ENCODE assay signal across 16 cellular contexts in genomic region chr16:69812213-69813014, GRCh38. TPM values are rescaled to one million over a fixed set of nuclear protein-coding genes. Genes with fewer than 3 reads are reported as not detected.
A peak's percentile ranks its signal among the peaks of the same experiment; 100 is the strongest.
DNase-seq lines count a peak whose midpoint lies in the region; ATAC-seq and TF ChIP-seq lines count a peak whose summit lies in the region.
"Had no signal": no experiment of that assay in that cellular context is flagged by ENCODE, and none has a peak within 500 bp of the region (broad histone marks: within the 10 kb centered on the region; RNA-seq: fewer than 3 reads in every experiment).

No MANE protein-coding gene starts in this region.

- intact Hi-C loops in IMR-90 (cut with micrococcal nuclease) (no loop called here), CD14-positive monocyte (cut with micrococcal nuclease) (no loop called here)

- TF ChIP-seq CTCF in IMR-90 (conservative IDR thresholded peaks at IDR 0.05; ENCODE audit: low read depth, low read length): no peak
- no peak for TF ChIP-seq CTCF in fibroblast of the aortic adventitia (IDR thresholded peaks at IDR 0.05; ENCODE audit: insufficient read depth, low read length)
- TF ChIP-seq CTCF in CD14-positive monocyte (IDR thresholded peaks at IDR 0.05): no peak

- H4K20me1 ChIP-seq in IMR-90 (ENCODE audit: insufficient read depth, low read length): no peaks in the 10 kb centered on the region

- H4K5ac ChIP-seq in IMR-90 (ENCODE audit: low read depth, low read length): no peak overlapping the region

- H3K36me3 Mint-ChIP-seq in CD14-positive monocyte: peaks cover 60 to 85% of the 10 kb centered on the region in 2 donors

- no peak overlapping the region for H3K14ac ChIP-seq in IMR-90 (replicated peaks; ENCODE audit: low read depth, low read length)

- H3K36me3 ChIP-seq in IMR-90 (ENCODE audit: control insufficient read depth, insufficient read depth, low read length): peaks cover 2% of the 10 kb centered on the region; the same call in 1 of the 2 replicates

- no peak for TF ChIP-seq POLR2A in IMR-90 (IDR thresholded peaks at IDR 0.05; ENCODE audit: low read depth, low read length)

- in situ Hi-C loops in IMR-90 (cut with MboI; ENCODE audit: low sequenced_read_pairs): no loop called here

- no peak overlapping the region for H2BK5ac ChIP-seq in IMR-90 (ENCODE audit: low read depth, low read length, poor library complexity, severe bottlenecking)

- no peak overlapping the region for H4K91ac ChIP-seq in IMR-90 (ENCODE audit: insufficient read depth, low read depth, low read length)

- H2BK15ac ChIP-seq in IMR-90 (ENCODE audit: low read depth, low read length): no peak overlapping the region

- peaks cover 3% of the 10 kb centered on the region for H3K9me3 ChIP-seq in IMR-90 (ENCODE audit: control insufficient read depth, insufficient read depth, low read length)

- no peak for TF ChIP-seq RAD21 in IMR-90 (IDR thresholded peaks at IDR 0.05; ENCODE audit: low read length)

- no peak overlapping the region for H3K27ac ChIP-seq in IMR-90 (ENCODE audit: insufficient read depth, low read length)
- H3K27ac ChIP-seq: SK-N-MC had no signal

- no peaks in the 10 kb centered on the region for H3K4me1 Mint-ChIP-seq in CD14-positive monocyte

- no peak overlapping the region for H3K56ac ChIP-seq in IMR-90 (ENCODE audit: extremely low read depth, insufficient read depth, low read length)

- H2AK5ac ChIP-seq in IMR-90 (ENCODE audit: low read depth, low read length): no peak overlapping the region

- whole genome bisulfite sequencing in IMR-90 (ENCODE audit: extremely low coverage in 2 of 2, insufficient read length in 1 of 2), 2 experiments: no CpG with 5 or more reads among the region's 8 CpGs

- H3K4me3 Mint-ChIP-seq in CD14-positive monocyte: no peak overlapping the region

- peaks cover 3% of the 10 kb centered on the region; the same call in 1 of the 2 replicates for H3K4me1 ChIP-seq in IMR-90 (ENCODE audit: control insufficient read depth, insufficient read depth, low read length)

- H2BK20ac ChIP-seq in IMR-90 (ENCODE audit: low read depth, low read length): no peak overlapping the region

- peak; percentile 58 for DNase-seq in A172 (ENCODE audit: low spot score)
- no peak for DNase-seq in IMR-90
- DNase-seq in amniotic epithelial cell (ENCODE audit: low read depth): peak; percentile 33
- DNase-seq in fibroblast of the aortic adventitia (ENCODE audit: low read depth): peak; percentile 21
- DNase-seq in stimulated activated CD4-positive, alpha-beta T cell treated with anti-CD3 and anti-CD28 coated beads, Interleukin-2, amount 100 ng/mL, for 24 hours: no peak
- DNase-seq in anterior cingulate cortex (lab: John Stamatoyannopoulos, UW): no peak
- no peak for DNase-seq in CD14-positive monocyte (ENCODE audit: low spot score)
- DNase-seq: DMS79; NCI-H1694 treated with DMSO at 0.1 percent for 48 hours; NCI-H345; NCI-H69; NK-92 treated with Interleukin-12 subunit alpha and Interleukin-12 subunit beta, amount 100 ng/mL, for 24 hours; OCI-M1 had no signal

- H3K9me1 ChIP-seq in IMR-90 (ENCODE audit: insufficient read depth, low read length): peaks cover 5% of the 10 kb centered on the region; the same call in 1 of the 2 replicates

- dilution Hi-C loops in IMR-90 (cut with HindIII; ENCODE audit: low sequenced_read_pairs, unreplicated experiment): no loop called here

- H4K8ac ChIP-seq in IMR-90 (ENCODE audit: low read depth in 2 of 2, low read length in 2 of 2): no peak overlapping the region

- no peak overlapping the region for H3K4ac ChIP-seq in IMR-90 (ENCODE audit: low read depth, low read length)

- no peaks in the 10 kb centered on the region for H3K27me3 ChIP-seq in IMR-90 (ENCODE audit: control insufficient read depth, insufficient read depth, low read length)

- H2BK120ac ChIP-seq in IMR-90 (ENCODE audit: low read depth, low read length): no peak overlapping the region

- H3K79me1 ChIP-seq in IMR-90 (ENCODE audit: low read depth in 1 of 2, low read length in 2 of 2): no peaks in the 10 kb centered on the region; a peak in 2 of 4 replicates

- H3K18ac ChIP-seq in IMR-90 (ENCODE audit: low read depth, low read length): no peak overlapping the region

- H3K9me3 Mint-ChIP-seq in CD14-positive monocyte: peaks cover 0 to 2% (median 0%) of the 10 kb centered on the region in 7 donors

- H3K27ac Mint-ChIP-seq in CD14-positive monocyte: no peak overlapping the region

- H3K4me3 ChIP-seq in IMR-90 (ENCODE audit: insufficient read depth, low read depth, low read length) (no peak overlapping the region), fibroblast of the aortic adventitia (ENCODE audit: low read depth, low read length) (no peak overlapping the region)
- H3K4me3 ChIP-seq: SK-N-MC had no signal

- POLR2A ChIA-PET in IMR-90 (lab: Charles Lee; ENCODE audit: unreplicated experiment): no interaction called here

- no TSS peak for BruUV-seq in IMR-90 (replicated peaks; lab: Mats Ljungman, UMichigan)

- H3K4me2 ChIP-seq in IMR-90 (ENCODE audit: low read depth, low read length): no peak overlapping the region

- ATAC-seq in IMR-90 (ENCODE audit: low read depth): no peak
- no peak for ATAC-seq in GM18517 (IDR thresholded peaks at IDR 0.05; ENCODE audit: unreplicated experiment)
- ATAC-seq: Right ventricle myocardium inferior had no signal

- no peak overlapping the region for H2AK9ac ChIP-seq in IMR-90 (replicated peaks; ENCODE audit: low read depth, low read length, poor library complexity)

- no peaks in the 10 kb centered on the region for H3K27me3 Mint-ChIP-seq in CD14-positive monocyte (ENCODE audit: low read depth in 3 of 3)

- no peak overlapping the region for H2AFZ ChIP-seq in IMR-90 (replicated peaks; ENCODE audit: low read length, poor library complexity)

- CTCF ChIA-PET in IMR-90 (lab: Yijun Ruan, JAX): no interaction called here

- H3K23ac ChIP-seq in IMR-90 (ENCODE audit: low read depth, low read length): no peak overlapping the region

- H3K9ac ChIP-seq in IMR-90 (ENCODE audit: low read depth, low read length): no peak overlapping the region

TF ChIP-seq in IMR-90, 13 proteins besides CTCF, POLR2A, EP300 and RAD21:
- TF ChIP-seq CEBPB (IDR thresholded peaks at IDR 0.05; ENCODE audit: low read depth, low read length): no peak
- TF ChIP-seq SMC3 (IDR thresholded peaks at IDR 0.05; ENCODE audit: low read depth, low read length): no peak
- TF ChIP-seq NFE2L2 (IDR thresholded peaks at IDR 0.05; ENCODE audit: low read depth, low read length): peak; percentile 35; the same call in 1 of the 2 replicates

RNA-seq across cellular contexts. Expression of gene WWP2, which starts 50.3 kb away (rescaled TPM):
- total RNA-seq in A172 (2014; rRNA removed; shearing (Covaris generic)): 16.4 and 23.2 TPM in 2 replicates
- total RNA-seq in IMR-90 (2012; rRNA removed) (12.7 and 14.4 TPM in 2 replicates), fibroblast of the aortic adventitia (ENCODE audit: low replicate concordance) (28.5 and 28.7 TPM in 2 replicates)
- polyA plus RNA-seq in IMR-90 (2012; rRNA removed) (11.8 and 13.7 TPM in 2 replicates), CD14-positive monocyte (10 to 100 TPM; 29.6 to 46.0 TPM)
- 6.5 and 8.4 TPM in 2 replicates for polyA plus RNA-seq in IMR-90 (2012; cell fraction: cytosol; rRNA removed)
- polyA plus RNA-seq in IMR-90 (2012; cell fraction: nucleus; rRNA removed; ENCODE audit: low replicate concordance): 32.2 and 32.7 TPM in 2 replicates

RNA-seq across cellular contexts. Expression of gene NOB1, which starts 57.7 kb away (rescaled TPM):
- 21.0 and 32.2 TPM in 2 replicates for total RNA-seq in A172 (2014; rRNA removed; shearing (Covaris generic))
- total RNA-seq in IMR-90 (2012; rRNA removed) (36.4 and 47.0 TPM in 2 replicates), fibroblast of the aortic adventitia (ENCODE audit: low replicate concordance) (27.0 and 35.8 TPM in 2 replicates)
- polyA plus RNA-seq in IMR-90 (2012; rRNA removed) (58.1 and 63.2 TPM in 2 replicates), CD14-positive monocyte (10 to 100 TPM; 15.7 to 18.0 TPM)
- 57.9 and 67.8 TPM in 2 replicates for polyA plus RNA-seq in IMR-90 (2012; cell fraction: cytosol; rRNA removed)
- 25.7 and 35.4 TPM in 2 replicates for polyA plus RNA-seq in IMR-90 (2012; cell fraction: nucleus; rRNA removed; ENCODE audit: low replicate concordance)

Comparison
In these comparisons a context has a peak if more than half of its experiments do, and no peak if none do; other contexts are left out.
1. DNase-seq: peak in A172 (single experiment), amniotic epithelial cell (single experiment) and fibroblast of the aortic adventitia (single experiment); none in IMR-90 (single experiment), stimulated activated CD4-positive, alpha-beta T cell treated with anti-CD3 and anti-CD28 coated beads, Interleukin-2, amount 100 ng/mL, for 24 hours (0 of 2), anterior cingulate cortex (0 of 58) and CD14-positive monocyte (single experiment).